In the genomic region with DNA sequence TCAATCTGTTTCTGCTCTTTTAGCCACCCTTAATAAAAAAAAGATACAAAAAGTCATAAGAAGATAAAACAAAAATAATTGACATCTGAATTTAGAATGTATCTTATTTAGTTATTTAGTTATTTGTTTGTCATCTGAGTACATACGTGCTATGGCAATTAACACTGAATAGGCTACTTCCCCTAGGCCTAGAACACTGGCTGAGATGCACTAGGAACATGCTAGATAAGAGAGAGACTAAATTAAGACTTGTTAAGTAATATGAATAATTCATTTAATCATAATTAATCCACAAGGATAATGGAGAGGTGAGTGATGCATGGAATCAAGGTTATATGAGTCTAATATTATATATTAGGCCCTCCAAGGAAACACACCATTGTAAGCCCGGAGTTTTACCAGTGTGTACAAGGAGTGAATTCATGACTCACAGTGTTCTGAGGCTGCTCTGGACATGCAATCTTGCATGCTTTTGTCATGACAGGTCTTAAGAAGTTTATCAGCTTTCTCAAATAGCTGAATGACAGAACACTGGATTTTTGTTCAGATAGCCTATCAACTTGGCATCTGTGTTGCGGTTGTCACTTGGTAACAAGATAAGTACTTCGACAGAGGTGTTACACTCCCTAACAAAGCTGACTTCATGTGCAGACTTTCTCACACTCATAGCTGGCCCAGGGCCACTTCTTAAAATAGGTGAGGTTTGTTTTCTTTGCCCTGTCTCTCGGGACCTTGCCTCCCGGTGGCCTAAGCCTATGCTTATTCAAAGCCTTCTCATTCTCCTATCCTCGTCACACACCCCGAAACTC, we compare ENCODE assay signal across 9 cellular contexts. TPM values are rescaled to one million over a fixed set of nuclear protein-coding genes. Genes with fewer than 3 reads are reported as not detected.
DNase-seq lines count a peak whose midpoint lies in the region; ATAC-seq, FAIRE-seq and TF ChIP-seq lines count a peak whose summit lies in the region.
"Had no signal": no experiment of that assay in that cellular context is flagged by ENCODE, and none has a peak within 500 bp of the region (broad histone marks: within the 10 kb centered on the region; RNA-seq: fewer than 3 reads in every experiment).

No MANE protein-coding gene starts in this region.

- FAIRE-seq in urothelium cell line (lab: Jason Lieb, UNC), result no peak

- DNase-seq in Right ventricle myocardium inferior (ENCODE audit: missing footprints) (no peak), cardiac septum (ENCODE audit: low spot score) (no peak), astrocyte of the spinal cord (ENCODE audit: low read depth, low spot score) (peak; percentile 86), hepatic stellate cell (ENCODE audit: low spot score) (peak; percentile 52), urothelium cell line (ENCODE audit: low spot score) (peak; percentile 45), posterior cingulate gyrus (no peak)
- DNase-seq: NCI-H510A treated with DMSO at 0.1 percent for 48 hours had no signal

- in situ Hi-C loops in astrocyte of the spinal cord (cut with HindIII; ENCODE audit: low sequenced_read_pairs), result no loop called here

- intact Hi-C loops in Right ventricle myocardium inferior (cut with DNase I), result no loop called here
- intact Hi-C loops in cardiac septum (cut with DNase I), result no loop called here
- intact Hi-C loops in posterior cingulate gyrus (cut with DNase I), result no loop called here

- ATAC-seq in Right ventricle myocardium inferior (peak; percentile 76), HG02981 (IDR thresholded peaks at IDR 0.05; ENCODE audit: unreplicated experiment) (no peak), HG03469 (IDR thresholded peaks at IDR 0.05; ENCODE audit: unreplicated experiment) (no peak)

- no peak for TF ChIP-seq CTCF in astrocyte of the spinal cord (IDR thresholded peaks at IDR 0.05; ENCODE audit: low read depth, low read length)

- no peak overlapping the region for H3K4me3 ChIP-seq in astrocyte of the spinal cord (ENCODE audit: low read depth, low read length)

RNA-seq across cellular contexts. Expression of a gene that starts 5.0 kb away (rescaled TPM):
- total RNA-seq in Right ventricle myocardium inferior (not detected), cardiac septum (not detected)

RNA-seq across cellular contexts. Expression of a gene that starts 25.2 kb away (rescaled TPM):
- total RNA-seq in Right ventricle myocardium inferior (not detected), cardiac septum (not detected)

Comparison
In these comparisons a context has a peak if more than half of its experiments do, and no peak if none do; other contexts are left out.
1. DNase-seq: peak in astrocyte of the spinal cord (single experiment), hepatic stellate cell (single experiment) and urothelium cell line (single experiment); none in Right ventricle myocardium inferior (single experiment), cardiac septum (single experiment) and posterior cingulate gyrus (0 of 10).